ENCODE assay signal across 1 cellular context in the genomic region with DNA sequence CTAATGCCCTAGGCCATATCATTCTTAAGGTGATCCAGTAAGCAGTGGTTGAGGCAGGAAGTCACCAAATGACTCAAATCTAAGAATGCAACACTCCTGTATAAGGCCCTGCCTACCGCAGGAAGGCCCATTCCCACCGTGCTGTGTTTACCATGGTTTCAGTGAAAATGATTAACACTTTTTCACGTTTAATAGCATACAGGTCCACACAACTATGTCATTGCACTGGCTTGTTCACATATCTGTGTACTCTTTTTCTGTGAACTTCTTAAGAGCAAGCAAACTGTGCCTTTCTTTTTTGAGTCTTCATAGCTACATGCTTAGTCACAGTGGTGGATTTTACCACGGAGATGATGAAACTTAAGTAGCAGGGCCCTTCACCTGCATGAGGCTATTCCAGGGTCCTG.
TF ChIP-seq lines count a peak whose summit lies in the region.

No MANE protein-coding gene starts in this region.

TF ChIP-seq in SK-N-SH, 30 proteins besides CTCF, POLR2A, EP300 and RAD21 (continued from another document):
- TF ChIP-seq, protein P1, sequence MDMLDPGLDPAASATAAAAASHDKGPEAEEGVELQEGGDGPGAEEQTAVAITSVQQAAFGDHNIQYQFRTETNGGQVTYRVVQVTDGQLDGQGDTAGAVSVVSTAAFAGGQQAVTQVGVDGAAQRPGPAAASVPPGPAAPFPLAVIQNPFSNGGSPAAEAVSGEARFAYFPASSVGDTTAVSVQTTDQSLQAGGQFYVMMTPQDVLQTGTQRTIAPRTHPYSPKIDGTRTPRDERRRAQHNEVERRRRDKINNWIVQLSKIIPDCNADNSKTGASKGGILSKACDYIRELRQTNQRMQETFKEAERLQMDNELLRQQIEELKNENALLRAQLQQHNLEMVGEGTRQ (IDR thresholded peaks at IDR 0.05; ENCODE audit: borderline replicate concordance, low read depth, low read length): no peak
- TF ChIP-seq FOXM1 (IDR thresholded peaks at IDR 0.05; ENCODE audit: low read depth): no peak
- TF ChIP-seq GABPA (IDR thresholded peaks at IDR 0.05; ENCODE audit: low read depth): no peak
- no peak for TF ChIP-seq MXI1 (IDR thresholded peaks at IDR 0.05; ENCODE audit: low read depth, low read length)
- no peak for TF ChIP-seq TEAD4 (IDR thresholded peaks at IDR 0.05; ENCODE audit: borderline replicate concordance, insufficient read depth)
